ENCODE assay signal across 8 cellular contexts in the genomic region with DNA sequence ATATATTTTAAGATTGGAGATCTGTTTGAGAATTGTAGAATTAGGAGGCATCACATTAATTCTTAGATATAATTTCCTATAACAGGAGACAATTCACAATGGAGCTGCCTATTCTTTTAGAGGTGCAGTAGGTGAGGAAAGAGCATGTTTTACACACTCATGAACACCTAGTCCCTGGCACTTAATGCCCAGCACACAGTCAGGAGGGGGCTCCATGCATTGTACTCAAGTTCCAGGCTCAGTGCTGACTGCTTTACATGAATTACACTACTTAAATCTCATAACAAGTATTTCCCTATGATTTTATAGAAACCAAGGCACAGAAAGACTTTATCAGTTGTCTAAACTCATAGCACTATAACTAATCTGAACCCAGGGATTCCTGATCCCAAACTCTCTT. TPM values are rescaled to one million over a fixed set of nuclear protein-coding genes. Genes with fewer than 3 reads are reported as not detected.
A peak's percentile ranks its signal among the peaks of the same experiment; 100 is the strongest.
DNase-seq lines count a peak whose midpoint lies in the region; ATAC-seq and TF ChIP-seq lines count a peak whose summit lies in the region.

No MANE protein-coding gene starts in this region.

- H3K9me3 ChIP-seq in OCI-LY7 (ENCODE audit: low read length): no peaks in the 10 kb centered on the region
- H3K9me3 ChIP-seq in esophagus (ENCODE audit: control insufficient read depth in 2 of 2, insufficient read depth in 1 of 2, low read depth in 1 of 2, low read length in 1 of 2): no peaks in the 10 kb centered on the region
- no peaks in the 10 kb centered on the region for H3K9me3 ChIP-seq in smooth muscle cell (replicated peaks; ENCODE audit: low read depth)

- H3K4me3 ChIP-seq in OCI-LY7 (ENCODE audit: low read depth, low read length, poor library complexity, severe bottlenecking) (no peak overlapping the region), esophagus (ENCODE audit: low read depth in 1 of 2, low read length in 2 of 2) (no peak overlapping the region), smooth muscle cell (peak overlapping the region; percentile 63)

- peak overlapping the region; percentile 48 for H3K9ac ChIP-seq in smooth muscle cell (ENCODE audit: low read depth)

- H2AFZ ChIP-seq in OCI-LY7 (ENCODE audit: low read length): peak overlapping the region; percentile 85
- peak overlapping the region; percentile 94 for H2AFZ ChIP-seq in smooth muscle cell (ENCODE audit: low read depth)

- H3K79me2 ChIP-seq in OCI-LY7 (ENCODE audit: insufficient read depth, low read depth, low read length): no peaks in the 10 kb centered on the region
- no peaks in the 10 kb centered on the region for H3K79me2 ChIP-seq in smooth muscle cell (ENCODE audit: low read depth)

- no peak for DNase-seq in OCI-LY7 (ENCODE audit: low spot score)
- no peak for DNase-seq in smooth muscle cell (lab: John Stamatoyannopoulos, UW; ENCODE audit: unreplicated experiment)
- no peak for DNase-seq in NCI-H2171 (lab: John Stamatoyannopoulos, UW)
- no peak for DNase-seq in LoVo (ENCODE audit: low spot score)
- DNase-seq in RPMI8226: no peak

- POLR2A ChIA-PET in OCI-LY7 (lab: Charles Lee): no interaction called here

- no TSS peak for BruUV-seq in OCI-LY7 (replicated peaks; lab: Mats Ljungman, UMichigan)

- H3K27me3 ChIP-seq in esophagus (ENCODE audit: control insufficient read depth in 1 of 2, insufficient read depth in 2 of 2, low read length in 2 of 2): no peaks in the 10 kb centered on the region
- H3K27me3 ChIP-seq in smooth muscle cell (ENCODE audit: low read depth): no peaks in the 10 kb centered on the region

- H3F3A ChIP-seq in smooth muscle cell (ENCODE audit: low read depth): peaks cover 6% of the 10 kb centered on the region

- no peak for TF ChIP-seq CTCF in OCI-LY7 (conservative IDR thresholded peaks at IDR 0.05; ENCODE audit: low read length)
- no peak for TF ChIP-seq CTCF in smooth muscle cell (IDR thresholded peaks at IDR 0.05; ENCODE audit: borderline replicate concordance, insufficient read depth, poor library complexity, severe bottlenecking)

- H3K36me3 ChIP-seq in OCI-LY7 (ENCODE audit: insufficient read depth, low read length): no peaks in the 10 kb centered on the region
- peaks cover 0 to 7% of the 10 kb centered on the region in 2 donors for H3K36me3 ChIP-seq in esophagus (ENCODE audit: control insufficient read depth in 2 of 2, insufficient read depth in 2 of 2, low read length in 1 of 2)
- H3K36me3 ChIP-seq in smooth muscle cell (ENCODE audit: low read depth): no peaks in the 10 kb centered on the region

- H3K27ac ChIP-seq in OCI-LY7 (ENCODE audit: low read depth, low read length, poor library complexity, severe bottlenecking) (no peak overlapping the region), esophagus (ENCODE audit: low read depth in 2 of 2, low read length in 1 of 2) (peak overlapping the region; percentile 82 to 88), smooth muscle cell (ENCODE audit: low read depth) (peak overlapping the region; percentile 91)

- peak overlapping the region; percentile 57 for H3K4me2 ChIP-seq in OCI-LY7 (ENCODE audit: low read length)
- H3K4me2 ChIP-seq in smooth muscle cell: peak overlapping the region; percentile 95

- intact Hi-C loops in OCI-LY7 (cut with micrococcal nuclease; ENCODE audit: unreplicated experiment): no loop called here

- ATAC-seq in GM19035 (IDR thresholded peaks at IDR 0.05; ENCODE audit: unreplicated experiment): peak; percentile 11
- no peak for ATAC-seq in GM19455 (IDR thresholded peaks at IDR 0.05; ENCODE audit: unreplicated experiment)

- H3K9me2 ChIP-seq in OCI-LY7 (ENCODE audit: insufficient read depth, low read length): no peaks in the 10 kb centered on the region

- H3K4me1 ChIP-seq in OCI-LY7 (ENCODE audit: insufficient read depth, low read length, poor library complexity, severe bottlenecking): peaks cover 8% of the 10 kb centered on the region
- peaks cover 0 to 9% of the 10 kb centered on the region in 2 donors for H3K4me1 ChIP-seq in esophagus (ENCODE audit: control insufficient read depth in 2 of 2, insufficient read depth in 2 of 2, low read length in 1 of 2)
- peaks cover 12% of the 10 kb centered on the region for H3K4me1 ChIP-seq in smooth muscle cell (ENCODE audit: low read depth)

- no peaks in the 10 kb centered on the region for H4K20me1 ChIP-seq in OCI-LY7 (ENCODE audit: insufficient read depth, low read length)
- no peaks in the 10 kb centered on the region for H4K20me1 ChIP-seq in smooth muscle cell (ENCODE audit: low read depth)

- CTCF ChIA-PET in OCI-LY7 (lab: Charles Lee; ENCODE audit: unreplicated experiment): no interaction called here

RNA-seq across cellular contexts. Expression of a gene that starts 0.4 kb away (rescaled TPM):
- total RNA-seq in OCI-LY7 (2014; rRNA removed; shearing (Covaris generic)): 0.25 and 0.28 TPM in 2 replicates
- 0.17 and 0.49 TPM in 2 replicates for total RNA-seq in OCI-LY7 (2022)
- polyA plus RNA-seq in esophagus: 1 to 10 TPM; 2.5 to 6.1 TPM
- total RNA-seq in smooth muscle cell: 15.8 and 18.6 TPM in 2 replicates
- polyA plus RNA-seq in smooth muscle cell: 5.5 and 6.9 TPM in 2 replicates

RNA-seq across cellular contexts. Expression of a gene that starts 30.6 kb away (rescaled TPM):
- total RNA-seq in OCI-LY7 (2014; rRNA removed; shearing (Covaris generic)): 5.9 and 7.5 TPM in 2 replicates
- 24.1 and 26.3 TPM in 2 replicates for total RNA-seq in OCI-LY7 (2022)
- polyA plus RNA-seq in esophagus: 10 to 100 TPM in 1 of 2 donors, 1 to 10 TPM in 1; 9.4 to 23.0 TPM
- 45.5 and 54.6 TPM in 2 replicates for total RNA-seq in smooth muscle cell
- polyA plus RNA-seq in smooth muscle cell: 45.0 and 49.0 TPM in 2 replicates

RNA-seq across cellular contexts. Expression of a gene that starts 30.6 kb away (rescaled TPM):
- total RNA-seq in OCI-LY7 (2014; rRNA removed; shearing (Covaris generic)): 6.7 and 7.0 TPM in 2 replicates
- 13.7 and 15.3 TPM in 2 replicates for total RNA-seq in OCI-LY7 (2022)
- polyA plus RNA-seq in esophagus: 1 to 10 TPM; 2.7 to 6.3 TPM
- total RNA-seq in smooth muscle cell: 8.1 and 9.9 TPM in 2 replicates
- 4.4 and 5.2 TPM in 2 replicates for polyA plus RNA-seq in smooth muscle cell

RNA-seq across cellular contexts. Expression of a gene that starts 42.0 kb away (rescaled TPM):
- total RNA-seq in OCI-LY7 (2014; rRNA removed; shearing (Covaris generic)): not detected in 2 replicates
- total RNA-seq in OCI-LY7 (2022) (not detected in 2 replicates), smooth muscle cell (30.2 and 30.5 TPM in 2 replicates)
- polyA plus RNA-seq in esophagus (10 to 100 TPM; 10.1 to 13.7 TPM), smooth muscle cell (15.7 and 17.5 TPM in 2 replicates)

Comparison
In these comparisons a context has a peak if more than half of its experiments do, and no peak if none do; other contexts are left out.
1. RNA of a gene that starts 0.4 kb away (total RNA-seq): 15.8 to 18.6 TPM in smooth muscle cell; 0.17 to 0.49 TPM in OCI-LY7; every median in the first group is over 10 times any median in the second.